Comparison of ENCODE assay signal across 12 cellular contexts in genomic region chr19:38551450-38551813, GRCh38.
DNase-seq lines count a peak whose midpoint lies in the region; ATAC-seq and TF ChIP-seq lines count a peak whose summit lies in the region.
"Had no signal": no experiment of that assay in that cellular context is flagged by ENCODE, and none has a peak within 500 bp of the region (broad histone marks: within the 10 kb centered on the region; RNA-seq: fewer than 3 reads in every experiment).

No MANE protein-coding gene starts in this region.

- H3K27me3 ChIP-seq in esophagus squamous epithelium (no peaks in the 10 kb centered on the region), breast epithelium (no peaks in the 10 kb centered on the region)

- peak; percentile 76 for ATAC-seq in GM18520 (IDR thresholded peaks at IDR 0.05; ENCODE audit: unreplicated experiment)
- peak; percentile 54 for ATAC-seq in HG02571 (IDR thresholded peaks at IDR 0.05; ENCODE audit: unreplicated experiment)
- ATAC-seq in Right ventricle myocardium inferior, result no peak

- H3K9me3 ChIP-seq in esophagus squamous epithelium (no peaks in the 10 kb centered on the region), breast epithelium (no peaks in the 10 kb centered on the region)

- peak in 2 of 3 experiments; percentile 39 to 47 for DNase-seq in activated CD8-positive, alpha-beta memory T cell treated with anti-CD3 and anti-CD28 coated beads for 48 hours (ENCODE audit: low read depth in 2 of 3, low spot score in 2 of 3)
- peak; percentile 28 to 31 for DNase-seq in stimulated activated CD4-positive, alpha-beta T cell treated with anti-CD3 and anti-CD28 coated beads, Interleukin-4, amount 100 ng/mL, for 4 hours
- no peak for DNase-seq in Right ventricle myocardium inferior (ENCODE audit: missing footprints)
- no peak for DNase-seq in esophagus squamous epithelium (lab: John Stamatoyannopoulos, UW)
- DNase-seq in epidermal melanocyte (ENCODE audit: insufficient read length, low spot score), result no peak
- DNase-seq in breast epithelium (ENCODE audit: low spot score in 2 of 2), result no peak
- DNase-seq: islet precursor cell, NCI-H2029, SIG-M5, substantia nigra had no signal

- no peak overlapping the region for H3K4me3 ChIP-seq in esophagus squamous epithelium
- H3K4me3 ChIP-seq in breast epithelium, result no peak overlapping the region

- H3K27ac ChIP-seq in esophagus squamous epithelium (no peak overlapping the region), breast epithelium (no peak overlapping the region)

- H3K36me3 ChIP-seq in esophagus squamous epithelium (no peaks in the 10 kb centered on the region), breast epithelium (no peaks in the 10 kb centered on the region)

- H3K4me1 ChIP-seq in esophagus squamous epithelium (peaks cover 0 to under 1% (median 0%) of the 10 kb centered on the region in 3 donors), breast epithelium (no peaks in the 10 kb centered on the region)

- intact Hi-C loops in Right ventricle myocardium inferior (cut with DNase I) (no loop called here), esophagus squamous epithelium (cut with DNase I) (no loop called here), breast epithelium (cut with DNase I; ENCODE audit: low total_unique reads) (no loop called here)

- no peak for TF ChIP-seq CTCF in esophagus squamous epithelium (IDR thresholded peaks at IDR 0.05)
- no peak for TF ChIP-seq CTCF in breast epithelium (IDR thresholded peaks at IDR 0.05)

- no peak for TF ChIP-seq POLR2A in esophagus squamous epithelium (IDR thresholded peaks at IDR 0.05)
- no peak for TF ChIP-seq POLR2A in breast epithelium (IDR thresholded peaks at IDR 0.05)

- WGBS in esophagus squamous epithelium, 2 donors, result 46 to 48% methylated on average over 6 of the region's 6 CpGs

Comparison
In these comparisons a context has a peak if more than half of its experiments do, and no peak if none do; other contexts are left out.
1. DNase-seq: peak in activated CD8-positive, alpha-beta memory T cell treated with anti-CD3 and anti-CD28 coated beads for 48 hours (2 of 3) and stimulated activated CD4-positive, alpha-beta T cell treated with anti-CD3 and anti-CD28 coated beads, Interleukin-4, amount 100 ng/mL, for 4 hours (2 of 2); none in Right ventricle myocardium inferior (single experiment), esophagus squamous epithelium (single experiment), epidermal melanocyte (single experiment) and breast epithelium (0 of 2).